ENCODE assay signal across 11 cellular contexts in the genomic region with DNA sequence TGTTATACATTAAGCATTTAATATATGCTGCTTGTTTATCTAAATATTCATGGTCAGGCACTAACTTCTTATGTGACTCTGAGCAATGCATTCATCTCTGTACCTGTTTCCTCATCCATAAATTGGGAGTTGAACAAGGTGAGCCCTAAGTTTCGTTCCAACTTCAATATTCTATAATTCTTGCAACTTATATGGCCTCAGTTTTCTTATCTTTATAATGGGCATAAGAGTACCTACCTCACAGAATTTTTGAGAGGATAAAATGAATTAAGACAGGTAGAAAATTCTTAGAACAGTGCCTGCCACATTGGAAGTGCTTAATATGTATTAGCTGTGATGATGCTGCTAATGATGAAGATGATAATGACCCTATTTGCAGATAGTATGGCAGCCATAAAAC.
"Had no signal": no experiment of that assay in that cellular context is flagged by ENCODE, and none has a peak within 500 bp of the region (broad histone marks: within the 10 kb centered on the region; RNA-seq: fewer than 3 reads in every experiment).

No MANE protein-coding gene starts in this region.

- H2AFZ ChIP-seq: GM23248, GM23338 had no signal

- H3K9ac ChIP-seq: GM23248 had no signal

- H3K9me3 ChIP-seq: HAP-1 had no signal

- H3K4me3 ChIP-seq: GM23248, GM23338, HAP-1 had no signal

- H3K4me2 ChIP-seq: GM23338 had no signal

- DNase-seq: GM23248, GOT3, H7, H9, HCEC 1CT, HFFc6 had no signal

- H3K4me1 ChIP-seq: HAP-1 had no signal

- H3K27ac ChIP-seq: GM23248 had no signal

- H3K36me3 ChIP-seq: HAP-1 had no signal

- ATAC-seq: GM23338, HCT116 had no signal

- FAIRE-seq: H1, H54 had no signal
